In the genomic region with DNA sequence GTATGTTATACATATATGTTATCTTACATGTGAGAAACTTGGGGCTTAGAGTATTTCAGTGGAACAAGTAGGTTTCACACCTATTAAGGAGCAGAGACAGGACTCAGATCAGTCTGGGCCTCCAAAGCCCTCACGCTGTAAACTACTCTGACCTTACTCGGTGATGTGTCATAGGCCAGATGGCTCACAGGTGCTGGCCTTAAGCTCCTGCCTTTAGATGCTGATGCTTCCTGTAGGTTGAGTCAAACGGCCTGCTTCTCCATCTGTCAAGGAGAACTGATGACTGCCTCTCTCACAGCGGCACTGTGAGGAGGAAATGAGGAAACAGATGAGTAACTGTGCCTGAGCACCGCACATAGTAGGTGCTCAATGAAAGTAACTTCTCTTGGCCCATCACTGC, we compare ENCODE assay signal across 19 cellular contexts.
DNase-seq lines count a peak whose midpoint lies in the region; ATAC-seq, FAIRE-seq and TF ChIP-seq lines count a peak whose summit lies in the region.
"Had no signal": no experiment of that assay in that cellular context is flagged by ENCODE, and none has a peak within 500 bp of the region (broad histone marks: within the 10 kb centered on the region; RNA-seq: fewer than 3 reads in every experiment).

No MANE protein-coding gene starts in this region.

- WGBS in esophagus muscularis mucosa, result 79% methylated on average over 4 of the region's 5 CpGs

- no peak for DNase-seq in activated naive CD8-positive, alpha-beta T cell treated with anti-CD3 and anti-CD28 coated beads, Interleukin-2, amount 50 U/mL, for 24 hours
- DNase-seq in activated naive CD8-positive, alpha-beta T cell treated with anti-CD3 and anti-CD28 coated beads for 36 hours, result no peak
- peak; percentile 58 for DNase-seq in RKO (ENCODE audit: low spot score)
- no peak for DNase-seq in glutamatergic neuron
- DNase-seq in urothelium cell line (ENCODE audit: low spot score), result no peak
- no peak for DNase-seq in esophagus muscularis mucosa (ENCODE audit: extremely low spot score)
- no peak for DNase-seq in C1 segment of cervical spinal cord (lab: John Stamatoyannopoulos, UW)
- DNase-seq in HUDEP-2 (lab: John Stamatoyannopoulos, UW; ENCODE audit: unreplicated experiment in 76 of 76), result no peak
- DNase-seq: ACHN; CD4-positive, alpha-beta T cell; COR-L47; DMS79; HCEC 1CT; HFFc6 had no signal

- intact Hi-C loops in esophagus muscularis mucosa (cut with DNase I), result no loop called here

- peak; percentile 20 for ATAC-seq in activated naive CD8-positive, alpha-beta T cell treated with anti-CD3 and anti-CD28 coated beads, Interleukin-2, amount 50 U/mL, for 24 hours
- ATAC-seq: GM12878 had no signal

- no peak for TF ChIP-seq POLR2A in esophagus muscularis mucosa (IDR thresholded peaks at IDR 0.05; ENCODE audit: low read depth)

- H3K4me1 ChIP-seq in esophagus muscularis mucosa, result no peaks in the 10 kb centered on the region
- H3K4me1 ChIP-seq: BLaER1 treated with 17β-estradiol and CSF1 and Interleukin-3, amounts not matched to agents 10 nM and 100 nM had no signal

- no peaks in the 10 kb centered on the region for H3K36me3 ChIP-seq in esophagus muscularis mucosa
- H3K36me3 ChIP-seq: BLaER1 treated with 17β-estradiol and CSF1 and Interleukin-3, amounts not matched to agents 10 nM and 100 nM had no signal

- H3K9me3 ChIP-seq in esophagus muscularis mucosa, result no peaks in the 10 kb centered on the region

- H3K27ac Mint-ChIP-seq in activated naive CD8-positive, alpha-beta T cell treated with anti-CD3 and anti-CD28 coated beads, Interleukin-2, amount 50 U/mL, for 24 hours, result no peak overlapping the region
- H3K27ac Mint-ChIP-seq in activated naive CD8-positive, alpha-beta T cell treated with anti-CD3 and anti-CD28 coated beads for 36 hours, result no peak overlapping the region
- H3K27ac Mint-ChIP-seq in glutamatergic neuron (ENCODE audit: unreplicated experiment), result peak overlapping the region; percentile 38
- H3K27ac Mint-ChIP-seq: CD4-positive, alpha-beta T cell; HFFc6; IgD-negative memory B cell had no signal

- H3K27me3 ChIP-seq in esophagus muscularis mucosa, result no peaks in the 10 kb centered on the region
- H3K27me3 ChIP-seq: BLaER1 treated with 17β-estradiol and CSF1 and Interleukin-3, amounts not matched to agents 10 nM and 100 nM had no signal

- H3K4me3 Mint-ChIP-seq in activated naive CD8-positive, alpha-beta T cell treated with anti-CD3 and anti-CD28 coated beads, Interleukin-2, amount 50 U/mL, for 24 hours, result no peak overlapping the region
- no peak overlapping the region for H3K4me3 Mint-ChIP-seq in activated naive CD8-positive, alpha-beta T cell treated with anti-CD3 and anti-CD28 coated beads for 36 hours
- no peak overlapping the region for H3K4me3 Mint-ChIP-seq in glutamatergic neuron (ENCODE audit: unreplicated experiment)
- H3K4me3 Mint-ChIP-seq: CD4-positive, alpha-beta T cell; HFFc6; IgD-negative memory B cell had no signal

- TF ChIP-seq EP300 in esophagus muscularis mucosa (IDR thresholded peaks at IDR 0.05), result no peak

- H3K36me3 Mint-ChIP-seq in activated naive CD8-positive, alpha-beta T cell treated with anti-CD3 and anti-CD28 coated beads, Interleukin-2, amount 50 U/mL, for 24 hours (ENCODE audit: low read depth), result no peaks in the 10 kb centered on the region
- no peaks in the 10 kb centered on the region for H3K36me3 Mint-ChIP-seq in activated naive CD8-positive, alpha-beta T cell treated with anti-CD3 and anti-CD28 coated beads for 36 hours
- peaks cover 8% of the 10 kb centered on the region for H3K36me3 Mint-ChIP-seq in glutamatergic neuron (ENCODE audit: unreplicated experiment)
- H3K36me3 Mint-ChIP-seq: IgD-negative memory B cell had no signal

- no peak overlapping the region for H3K4me3 ChIP-seq in esophagus muscularis mucosa
- H3K4me3 ChIP-seq: BLaER1 treated with 17β-estradiol and CSF1 and Interleukin-3, amounts not matched to agents 10 nM and 100 nM; GM12878 had no signal

- no peaks in the 10 kb centered on the region for H3K4me1 Mint-ChIP-seq in activated naive CD8-positive, alpha-beta T cell treated with anti-CD3 and anti-CD28 coated beads, Interleukin-2, amount 50 U/mL, for 24 hours
- H3K4me1 Mint-ChIP-seq in activated naive CD8-positive, alpha-beta T cell treated with anti-CD3 and anti-CD28 coated beads for 36 hours, result no peaks in the 10 kb centered on the region
- H3K4me1 Mint-ChIP-seq in glutamatergic neuron (ENCODE audit: low read depth, unreplicated experiment), result peaks cover 16% of the 10 kb centered on the region
- H3K4me1 Mint-ChIP-seq: IgD-negative memory B cell had no signal

- H3K9me3 Mint-ChIP-seq in activated naive CD8-positive, alpha-beta T cell treated with anti-CD3 and anti-CD28 coated beads, Interleukin-2, amount 50 U/mL, for 24 hours, result peaks cover 4% of the 10 kb centered on the region
- H3K9me3 Mint-ChIP-seq in activated naive CD8-positive, alpha-beta T cell treated with anti-CD3 and anti-CD28 coated beads for 36 hours, result no peaks in the 10 kb centered on the region
- H3K9me3 Mint-ChIP-seq in glutamatergic neuron (ENCODE audit: unreplicated experiment), result peaks cover 6% of the 10 kb centered on the region

- no peak for TF ChIP-seq CTCF in glutamatergic neuron (IDR thresholded peaks at IDR 0.05; ENCODE audit: partially characterized antibody, unreplicated experiment)
- TF ChIP-seq CTCF in esophagus muscularis mucosa (IDR thresholded peaks at IDR 0.05), result no peak

- no peaks in the 10 kb centered on the region for H3K27me3 Mint-ChIP-seq in activated naive CD8-positive, alpha-beta T cell treated with anti-CD3 and anti-CD28 coated beads, Interleukin-2, amount 50 U/mL, for 24 hours
- H3K27me3 Mint-ChIP-seq in activated naive CD8-positive, alpha-beta T cell treated with anti-CD3 and anti-CD28 coated beads for 36 hours, result no peaks in the 10 kb centered on the region
- peaks cover 6% of the 10 kb centered on the region for H3K27me3 Mint-ChIP-seq in glutamatergic neuron (ENCODE audit: unreplicated experiment)
- H3K27me3 Mint-ChIP-seq: CD4-positive, alpha-beta T cell; IgD-negative memory B cell had no signal

- peak; percentile 27 for FAIRE-seq in urothelium cell line (lab: Jason Lieb, UNC)
- FAIRE-seq: D721Med, GM12878, GM18507 had no signal

- H3K27ac ChIP-seq in esophagus muscularis mucosa (replicated peaks in 1 of 4), result no peak overlapping the region
- H3K27ac ChIP-seq: BLaER1 treated with 17β-estradiol and CSF1 and Interleukin-3, amounts not matched to agents 10 nM and 100 nM had no signal
